In the genomic region with DNA sequence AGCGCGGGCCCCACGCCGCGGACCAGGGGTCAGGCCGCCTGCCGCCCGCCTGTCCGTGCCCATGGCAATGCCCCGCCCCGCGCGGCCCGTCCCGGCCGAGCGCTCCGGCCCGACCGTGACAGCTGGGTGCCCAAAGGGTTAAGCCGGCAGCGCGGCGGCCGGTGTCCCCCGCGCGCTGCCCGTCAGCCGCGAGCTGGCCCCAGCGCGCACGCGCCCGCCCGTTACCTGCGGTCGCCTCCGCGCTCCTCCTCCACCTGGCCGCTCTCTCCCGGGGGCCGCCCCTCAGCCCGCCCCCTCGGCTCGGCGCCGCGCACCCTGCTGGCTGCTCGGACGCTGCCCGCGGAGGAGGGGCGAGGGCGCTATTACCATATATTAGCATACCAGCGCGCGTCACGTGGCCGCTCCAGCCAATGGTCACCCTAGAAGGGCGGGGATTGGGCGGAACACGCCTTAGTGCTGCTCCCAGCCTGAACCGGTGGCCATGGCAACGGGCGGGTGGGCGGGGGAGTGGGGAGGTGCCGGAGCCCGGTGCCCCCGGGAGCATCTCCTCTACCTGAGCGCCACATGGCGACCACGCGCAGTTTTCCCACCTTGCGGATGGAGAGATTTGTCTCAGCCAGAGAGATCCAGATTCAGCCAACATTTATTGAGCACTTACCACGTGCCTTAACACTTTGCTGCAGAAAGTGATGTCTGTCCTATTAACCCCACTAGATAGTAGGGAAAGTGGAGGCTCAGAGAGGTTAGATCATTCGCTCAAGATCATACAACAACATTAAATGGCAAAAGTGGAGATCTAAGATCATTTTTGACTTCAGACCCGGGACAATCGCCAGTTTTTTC, we compare ENCODE assay signal across 8 cellular contexts. TPM values are rescaled to one million over a fixed set of nuclear protein-coding genes. Genes with fewer than 3 reads are reported as not detected.
A peak's percentile ranks its signal among the peaks of the same experiment; 100 is the strongest.
DNase-seq lines count a peak whose midpoint lies in the region; ATAC-seq and TF ChIP-seq lines count a peak whose summit lies in the region.

A gene with protein sequence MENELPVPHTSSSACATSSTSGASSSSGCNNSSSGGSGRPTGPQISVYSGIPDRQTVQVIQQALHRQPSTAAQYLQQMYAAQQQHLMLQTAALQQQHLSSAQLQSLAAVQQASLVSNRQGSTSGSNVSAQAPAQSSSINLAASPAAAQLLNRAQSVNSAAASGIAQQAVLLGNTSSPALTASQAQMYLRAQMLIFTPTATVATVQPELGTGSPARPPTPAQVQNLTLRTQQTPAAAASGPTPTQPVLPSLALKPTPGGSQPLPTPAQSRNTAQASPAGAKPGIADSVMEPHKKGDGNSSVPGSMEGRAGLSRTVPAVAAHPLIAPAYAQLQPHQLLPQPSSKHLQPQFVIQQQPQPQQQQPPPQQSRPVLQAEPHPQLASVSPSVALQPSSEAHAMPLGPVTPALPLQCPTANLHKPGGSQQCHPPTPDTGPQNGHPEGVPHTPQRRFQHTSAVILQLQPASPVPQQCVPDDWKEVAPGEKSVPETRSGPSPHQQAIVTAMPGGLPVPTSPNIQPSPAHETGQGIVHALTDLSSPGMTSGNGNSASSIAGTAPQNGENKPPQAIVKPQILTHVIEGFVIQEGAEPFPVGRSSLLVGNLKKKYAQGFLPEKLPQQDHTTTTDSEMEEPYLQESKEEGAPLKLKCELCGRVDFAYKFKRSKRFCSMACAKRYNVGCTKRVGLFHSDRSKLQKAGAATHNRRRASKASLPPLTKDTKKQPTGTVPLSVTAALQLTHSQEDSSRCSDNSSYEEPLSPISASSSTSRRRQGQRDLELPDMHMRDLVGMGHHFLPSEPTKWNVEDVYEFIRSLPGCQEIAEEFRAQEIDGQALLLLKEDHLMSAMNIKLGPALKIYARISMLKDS (minus strand): TSS at position 345 of the 843 bp plus-strand sequence. CDS start 55,556 bp downstream, outside the sequence.

- TF ChIP-seq CTCF in GM12874 (IDR thresholded peaks at IDR 0.05; ENCODE audit: insufficient read depth, low read depth, low read length), result 0 out of 2 replicates have a peak, but pooled peaks have one; percentile 14
- peak; percentile 46 for TF ChIP-seq CTCF in type B pancreatic cell (conservative IDR thresholded peaks at IDR 0.05)

- peaks cover 23% of the 10 kb centered on the region for H3K4me1 Mint-ChIP-seq in type B pancreatic cell (ENCODE audit: unreplicated experiment)

- H3K27ac ChIP-seq in angular gyrus (ENCODE audit: low read depth, low read length), result peak within 1 kb of the TSS; percentile 17

- H3K4me3 Mint-ChIP-seq in type B pancreatic cell, result peak within 1 kb of the TSS; percentile 79

- intact Hi-C loops in T-helper 2 cell treated with Interferon-gamma antibody and Interleukin-4, amounts not matched to agents 100 ng/mL and 5 ng/mL, for 36 hours (cut with micrococcal nuclease), result loop anchor here (1.0 kb wide), 1 partner anchor 40 kb away; no protein-coding TSS in a partner anchor
- intact Hi-C loops in left ventricle myocardium superior (cut with micrococcal nuclease), result no loop called here
- intact Hi-C loops in posterior vena cava (cut with DNase I), result no loop called here

- no peaks in the 10 kb centered on the region for H3K27me3 Mint-ChIP-seq in type B pancreatic cell

- DNase-seq in NCI-H1694 treated with DMSO at 0.1 percent for 48 hours (lab: John Stamatoyannopoulos, UW) (peak; percentile 95), left ventricle myocardium superior (peak; percentile 99), posterior vena cava (ENCODE audit: low spot score) (peak; percentile 99), type B pancreatic cell (ENCODE audit: extremely low spot score, unreplicated experiment) (peak; percentile 96)

- ATAC-seq in HG02884 (IDR thresholded peaks at IDR 0.05; ENCODE audit: unreplicated experiment) (peak; percentile 91), left ventricle myocardium superior (peak; percentile 94)

- no peaks in the 10 kb centered on the region for H3K9me3 Mint-ChIP-seq in type B pancreatic cell

- peak within 1 kb of the TSS; percentile 40 for H3K27ac Mint-ChIP-seq in type B pancreatic cell

- H3K36me3 Mint-ChIP-seq in type B pancreatic cell, result peaks cover 2% of the 10 kb centered on the region

RNA-seq across cellular contexts. Expression of the gene that starts here (rescaled TPM):
- total RNA-seq in T-helper 2 cell treated with Interferon-gamma antibody and Interleukin-4, amounts not matched to agents 100 ng/mL and 5 ng/mL, for 36 hours, result 41.3 and 46.6 TPM in 2 replicates
- total RNA-seq in left ventricle myocardium superior (118 TPM), posterior vena cava (100 to 1,000 TPM in 1 of 2 donors, 10 to 100 TPM in 1; 98.3 to 127 TPM), type B pancreatic cell (ENCODE audit: low replicate concordance) (80.5 and 106 TPM in 2 replicates)

Comparison
In these comparisons a context has a peak if more than half of its experiments do, and no peak if none do; other contexts are left out.
1. Peak in every context shown above with its lines: DNase-seq, ATAC-seq and H3K27ac ChIP-seq.